Comparison of ENCODE assay signal across 12 cellular contexts in genomic region chr6:148611213-148611612, GRCh38.
A peak's percentile ranks its signal among the peaks of the same experiment; 100 is the strongest.
DNase-seq lines count a peak whose midpoint lies in the region; TF ChIP-seq lines count a peak whose summit lies in the region.
"Had no signal": no experiment of that assay in that cellular context is flagged by ENCODE, and none has a peak within 500 bp of the region (broad histone marks: within the 10 kb centered on the region; RNA-seq: fewer than 3 reads in every experiment).

No MANE protein-coding gene starts in this region.

- BruUV-seq in MCF 10A (replicated peaks; lab: Mats Ljungman, UMichigan): no TSS peak

- TF ChIP-seq CTCF in MCF 10A (IDR thresholded peaks at IDR 0.05; ENCODE audit: unreplicated experiment) (no peak), hepatocyte (IDR thresholded peaks at IDR 0.05; ENCODE audit: poor library complexity) (no peak)

- H3K27me3 ChIP-seq in hepatocyte: no peaks in the 10 kb centered on the region
- H3K27me3 ChIP-seq in skeletal muscle tissue (ENCODE audit: control insufficient read depth in 3 of 3, insufficient read depth in 3 of 3, low read length in 3 of 3): no peaks in the 10 kb centered on the region

- no peaks in the 10 kb centered on the region for H3K9me2 ChIP-seq in hepatocyte (replicated peaks; ENCODE audit: insufficient read depth)

- no peaks in the 10 kb centered on the region for H3K79me2 ChIP-seq in hepatocyte

- H3K36me3 Mint-ChIP-seq in MCF 10A (ENCODE audit: insufficient read depth, unreplicated experiment): peaks cover 6% of the 10 kb centered on the region
- H3K36me3 Mint-ChIP-seq: stimulated activated effector memory CD8-positive, alpha-beta T cell treated with anti-CD3 and anti-CD28 coated beads, Interleukin-12 subunit alpha, Interleukin-12 subunit beta, amount 100 ng/mL, for 72 hours had no signal

- H3K27ac Mint-ChIP-seq in MCF 10A (ENCODE audit: low read depth, unreplicated experiment): no peak overlapping the region
- H3K27ac Mint-ChIP-seq: activated CD4-positive, alpha-beta T cell treated with anti-CD3 and anti-CD28 coated beads for 36 hours; stimulated activated effector memory CD8-positive, alpha-beta T cell treated with anti-CD3 and anti-CD28 coated beads, Interleukin-12 subunit alpha, Interleukin-12 subunit beta, amount 100 ng/mL, for 72 hours had no signal

- CTCF ChIA-PET in MCF 10A (lab: Yijun Ruan, JAX): interaction anchor here (1.2 to 1.9 kb wide), 2 partner anchors 33 to 336 kb away, joined by 3 to 6 read pairs; no protein-coding TSS in a partner anchor

- intact Hi-C loops in MCF 10A (cut with micrococcal nuclease): no loop called here

- no peaks in the 10 kb centered on the region for H3K36me3 ChIP-seq in hepatocyte (replicated peaks; ENCODE audit: insufficient read depth, low read depth)
- no peaks in the 10 kb centered on the region for H3K36me3 ChIP-seq in skeletal muscle tissue (ENCODE audit: control insufficient read depth in 3 of 3, insufficient read depth in 3 of 3, low read length in 3 of 3)

- no peak overlapping the region for H3K4me2 ChIP-seq in hepatocyte

- H3K4me1 Mint-ChIP-seq in MCF 10A (ENCODE audit: insufficient read depth, unreplicated experiment): peaks cover 19% of the 10 kb centered on the region
- H3K4me1 Mint-ChIP-seq: activated CD4-positive, alpha-beta T cell treated with anti-CD3 and anti-CD28 coated beads for 36 hours; stimulated activated effector memory CD8-positive, alpha-beta T cell treated with anti-CD3 and anti-CD28 coated beads, Interleukin-12 subunit alpha, Interleukin-12 subunit beta, amount 100 ng/mL, for 72 hours had no signal

- peaks cover 4% of the 10 kb centered on the region for H3K4me1 ChIP-seq in hepatocyte (ENCODE audit: insufficient read depth)
- H3K4me1 ChIP-seq in skeletal muscle tissue (ENCODE audit: control insufficient read depth in 3 of 3, insufficient read depth in 3 of 3, low read length in 3 of 3): peaks cover 28 to 39% (median 29%) of the 10 kb centered on the region in 3 donors

- H3K27ac ChIP-seq in hepatocyte (no peak overlapping the region), skeletal muscle tissue (ENCODE audit: low read depth, low read length) (peak overlapping the region; percentile 90)

- no peaks in the 10 kb centered on the region for H3K9me3 Mint-ChIP-seq in MCF 10A (ENCODE audit: unreplicated experiment)
- H3K9me3 Mint-ChIP-seq: stimulated activated effector memory CD8-positive, alpha-beta T cell treated with anti-CD3 and anti-CD28 coated beads, Interleukin-12 subunit alpha, Interleukin-12 subunit beta, amount 100 ng/mL, for 72 hours had no signal

- 48% methylated on average over 8 of the region's 8 CpGs for WGBS in hepatocyte (ENCODE audit: low lambda C conversion rate, missing lambda C conversion rate)

- no peaks in the 10 kb centered on the region for H4K20me1 ChIP-seq in hepatocyte (ENCODE audit: insufficient read depth, poor library complexity, severe bottlenecking)

- DNase-seq in GM04504 (ENCODE audit: low read depth) (peak; percentile 83), MCF 10A (ENCODE audit: unreplicated experiment) (peak; percentile 90), hepatocyte (ENCODE audit: low spot score) (peak; percentile 13), OCI-M1 (lab: John Stamatoyannopoulos, UW) (no peak), DMS79 (lab: John Stamatoyannopoulos, UW) (no peak), NCI-H446 treated with DMSO at 0.1 percent for 48 hours (lab: John Stamatoyannopoulos, UW) (no peak), hippocampal formation (lab: John Stamatoyannopoulos, UW) (no peak)
- DNase-seq: activated CD4-positive, alpha-beta T cell treated with anti-CD3 and anti-CD28 coated beads for 36 hours; MV-4-11 had no signal

- H3K4me3 ChIP-seq in hepatocyte (no peak overlapping the region), skeletal muscle tissue (ENCODE audit: low read length in 3 of 3) (peak overlapping the region in 2 of 3 donors; percentile 16 to 40)
- H3K4me3 ChIP-seq: skin epidermis had no signal

- H3K27me3 Mint-ChIP-seq in MCF 10A (ENCODE audit: insufficient read depth, unreplicated experiment): no peaks in the 10 kb centered on the region

- POLR2A ChIA-PET in MCF 10A (lab: Yijun Ruan, JAX): interaction anchor here (0.6 to 0.9 kb wide), 2 partner anchors 89 to 891 kb away, joined by 3 to 4 read pairs; no protein-coding TSS in a partner anchor

- H3K9ac ChIP-seq in skeletal muscle tissue (ENCODE audit: low read depth in 1 of 3, low read length in 3 of 3): peak overlapping the region in 2 of 3 donors; percentile 26 to 34

- H3K9me3 ChIP-seq in hepatocyte (ENCODE audit: low read depth): no peaks in the 10 kb centered on the region
- H3K9me3 ChIP-seq in skeletal muscle tissue (ENCODE audit: control insufficient read depth in 3 of 3, low read length in 3 of 3): no peaks in the 10 kb centered on the region

- H3K4me3 Mint-ChIP-seq in MCF 10A (ENCODE audit: unreplicated experiment): no peak overlapping the region
- H3K4me3 Mint-ChIP-seq: activated CD4-positive, alpha-beta T cell treated with anti-CD3 and anti-CD28 coated beads for 36 hours; stimulated activated effector memory CD8-positive, alpha-beta T cell treated with anti-CD3 and anti-CD28 coated beads, Interleukin-12 subunit alpha, Interleukin-12 subunit beta, amount 100 ng/mL, for 72 hours had no signal

- H2AFZ ChIP-seq in hepatocyte: no peak overlapping the region

Comparison
In these comparisons a context has a peak if more than half of its experiments do, and no peak if none do; other contexts are left out.
1. DNase-seq: peak in GM04504 (single experiment), MCF 10A (single experiment) and hepatocyte (single experiment); none in OCI-M1 (single experiment), DMS79 (single experiment), NCI-H446 treated with DMSO at 0.1 percent for 48 hours (single experiment) and hippocampal formation (0 of 2).